7 cellular contexts compared by ENCODE assay signal in genomic region chr5:180330810-180331646, GRCh38. TPM values are rescaled to one million over a fixed set of nuclear protein-coding genes. Genes with fewer than 3 reads are reported as not detected.
DNase-seq lines count a peak whose midpoint lies in the region; ATAC-seq and TF ChIP-seq lines count a peak whose summit lies in the region.

No MANE protein-coding gene starts in this region.

- TF ChIP-seq CTCF in lung (IDR thresholded peaks at IDR 0.05; ENCODE audit: control extremely low read depth, extremely low read depth): no peak
- TF ChIP-seq CTCF in uterus (IDR thresholded peaks at IDR 0.05): no peak

- H3K4me1 ChIP-seq in lung (ENCODE audit: control insufficient read depth in 2 of 2, insufficient read depth in 2 of 2, low read length in 2 of 2) (no peaks in the 10 kb centered on the region), uterus (peaks cover 0 to 10% of the 10 kb centered on the region in 2 donors)

- no peaks in the 10 kb centered on the region for H3K27me3 ChIP-seq in lung (ENCODE audit: control insufficient read depth, insufficient read depth)
- H3K27me3 ChIP-seq in uterus: no peaks in the 10 kb centered on the region

- H3K9me3 ChIP-seq in lung (ENCODE audit: control insufficient read depth in 2 of 2, insufficient read depth in 1 of 2, low read length in 1 of 2): no peaks in the 10 kb centered on the region
- no peaks in the 10 kb centered on the region for H3K9me3 ChIP-seq in uterus

- H3K36me3 ChIP-seq in lung (ENCODE audit: control insufficient read depth in 2 of 2, insufficient read depth in 2 of 2, low read length in 2 of 2) (peaks cover 0 to 5% of the 10 kb centered on the region in 2 donors), uterus (no peaks in the 10 kb centered on the region)

- no peak for TF ChIP-seq POLR2A in uterus (IDR thresholded peaks at IDR 0.05)

- DNase-seq in LoVo (ENCODE audit: low spot score): peak; percentile 23
- DNase-seq in dedifferentiated amniotic fluid mesenchymal stem cell (ENCODE audit: extremely low spot score): peak; percentile 50
- DNase-seq in lung (ENCODE audit: low spot score): peak; percentile 61
- DNase-seq in uterus: peak; percentile 87 to 94
- DNase-seq in NCI-H446 treated with DMSO at 0.1 percent for 48 hours (lab: John Stamatoyannopoulos, UW): no peak
- no peak for DNase-seq in NCI-H1092 (lab: John Stamatoyannopoulos, UW)
- no peak for DNase-seq in SKM-1 treated with dmso at 0.1 percent for 144 hours (lab: John Stamatoyannopoulos, UW; ENCODE audit: unreplicated experiment)

- intact Hi-C loops in uterus (cut with DNase I; ENCODE audit: low total_unique reads): no loop called here

- peak overlapping the region; percentile 18 to 35 for H3K27ac ChIP-seq in lung (ENCODE audit: low read depth in 1 of 2, low read length in 1 of 2)
- peak overlapping the region; percentile 62 to 82 for H3K27ac ChIP-seq in uterus

- peak; percentile 36 for ATAC-seq in lung (ENCODE audit: insufficient read depth, low FRiP score)

- 63 to 64% methylated on average over 16 of the region's 16 CpGs for WGBS in lung, 2 donors

- H3K4me3 ChIP-seq in lung (no peak overlapping the region), uterus (no peak overlapping the region)

RNA-seq across cellular contexts. Expression of gene GFPT2, which starts 22.1 kb away (rescaled TPM):
- total RNA-seq in lung: 10 to 100 TPM; 19.7 to 26.6 TPM
- polyA plus RNA-seq in lung: 10 to 100 TPM; 11.1 to 14.9 TPM
- total RNA-seq in uterus: 100 to 1,000 TPM in 1 of 4 donors, 10 to 100 TPM in 3; 18.2 to 118 (median 47.8) TPM

RNA-seq across cellular contexts. Expression of gene MAPK9, which starts 39.1 kb away (rescaled TPM):
- total RNA-seq in lung (10 to 100 TPM; 30.5 to 38.1 TPM), uterus (10 to 100 TPM in 3 of 4 donors, 1 to 10 TPM in 1; 9.2 to 45.1 (median 33.3) TPM)
- 10 to 100 TPM; 13.1 to 16.6 TPM for polyA plus RNA-seq in lung

Comparison
In these comparisons a context has a peak if more than half of its experiments do, and no peak if none do; other contexts are left out.
1. DNase-seq: peak in LoVo (single experiment), dedifferentiated amniotic fluid mesenchymal stem cell (single experiment), lung (single experiment) and uterus (2 of 2); none in NCI-H446 treated with DMSO at 0.1 percent for 48 hours (single experiment), NCI-H1092 (single experiment) and SKM-1 treated with dmso at 0.1 percent for 144 hours (single experiment).